ENCODE assay signal across 10 cellular contexts in genomic region chr17:30821751-30822723, GRCh38. TPM values are rescaled to one million over a fixed set of nuclear protein-coding genes. Genes with fewer than 3 reads are reported as not detected.
DNase-seq lines count a peak whose midpoint lies in the region; ATAC-seq and TF ChIP-seq lines count a peak whose summit lies in the region.
"Had no signal": no experiment of that assay in that cellular context is flagged by ENCODE, and none has a peak within 500 bp of the region (broad histone marks: within the 10 kb centered on the region; RNA-seq: fewer than 3 reads in every experiment).

No MANE protein-coding gene starts in this region.

- peaks cover 9% of the 10 kb centered on the region; the same call in 1 of the 2 replicates for H4K20me1 ChIP-seq in DND-41 (ENCODE audit: insufficient read depth, low read length)
- no peaks in the 10 kb centered on the region for H4K20me1 ChIP-seq in KMS-11 (ENCODE audit: insufficient read depth)

- H3K4me3 ChIP-seq in DND-41 (ENCODE audit: low read depth in 1 of 2, low read length in 2 of 2) (peak overlapping the region in 1 of 2 experiments; percentile 87; a peak in 1 of 4 replicates), KMS-11 (IDR thresholded peaks at IDR 0.05; ENCODE audit: insufficient read depth, low read depth, low read length) (no peak overlapping the region)

- H3K4me2 ChIP-seq in DND-41 (ENCODE audit: insufficient read depth, low read length) (peak overlapping the region; percentile 79), KMS-11 (peak overlapping the region; percentile 98; the same call in 1 of the 2 replicates)

- 0 out of 2 replicates have a peak overlapping the region, but pooled peaks have one; percentile 10 for H3K27ac ChIP-seq in DND-41 (ENCODE audit: low read length)
- no peak overlapping the region for H3K27ac ChIP-seq in KMS-11

- H3K79me2 ChIP-seq in DND-41 (ENCODE audit: insufficient read depth, low read length) (peaks cover 74% of the 10 kb centered on the region), KMS-11 (ENCODE audit: insufficient read depth, low read depth) (peaks cover 52% of the 10 kb centered on the region)

- DNase-seq in DND-41: no peak
- DNase-seq in activated naive CD8-positive, alpha-beta T cell treated with anti-CD3 and anti-CD28 coated beads, Interleukin-2, amount 50 U/mL, for 24 hours: no peak
- DNase-seq in nephron progenitor cell: no peak
- no peak for DNase-seq in HT-29 (ENCODE audit: low spot score)
- DNase-seq in NCI-H2029 treated with DMSO at 0.1 percent for 48 hours (lab: John Stamatoyannopoulos, UW): no peak
- no peak for DNase-seq in cortex of kidney (lab: John Stamatoyannopoulos, UW)
- DNase-seq in NCI-H1092 (lab: John Stamatoyannopoulos, UW): no peak
- DNase-seq: kidney, NCI-H1436 had no signal

- H3K9me3 Mint-ChIP-seq in activated naive CD8-positive, alpha-beta T cell treated with anti-CD3 and anti-CD28 coated beads, Interleukin-2, amount 50 U/mL, for 24 hours: no peaks in the 10 kb centered on the region
- H3K9me3 Mint-ChIP-seq in nephron progenitor cell: no peaks in the 10 kb centered on the region

- H2AFZ ChIP-seq in DND-41 (ENCODE audit: low read depth, low read length) (no peak overlapping the region), KMS-11 (ENCODE audit: low read depth) (no peak overlapping the region)

- H3K36me3 ChIP-seq in DND-41 (ENCODE audit: insufficient read depth, low read length) (peaks cover 7% of the 10 kb centered on the region; the same call in 1 of the 2 replicates), KMS-11 (ENCODE audit: insufficient read depth) (no peaks in the 10 kb centered on the region)

- peaks cover 58% of the 10 kb centered on the region for H3K4me1 Mint-ChIP-seq in activated naive CD8-positive, alpha-beta T cell treated with anti-CD3 and anti-CD28 coated beads, Interleukin-2, amount 50 U/mL, for 24 hours
- peaks cover 25% of the 10 kb centered on the region for H3K4me1 Mint-ChIP-seq in nephron progenitor cell

- no peak for TF ChIP-seq CTCF in DND-41 (IDR thresholded peaks at IDR 0.05; ENCODE audit: borderline replicate concordance, extremely low read depth, low read length, poor library complexity, severe bottlenecking)
- TF ChIP-seq CTCF in KMS-11 (conservative IDR thresholded peaks at IDR 0.05; ENCODE audit: low read depth, low read length): no peak
- no peak for TF ChIP-seq CTCF in nephron progenitor cell (IDR thresholded peaks at IDR 0.05)

- peaks cover 65% of the 10 kb centered on the region for H3K4me1 ChIP-seq in DND-41 (ENCODE audit: insufficient read depth, low read length)
- H3K4me1 ChIP-seq in KMS-11 (ENCODE audit: low read depth, poor library complexity, severe bottlenecking): peaks cover 28% of the 10 kb centered on the region

- peaks cover 15% of the 10 kb centered on the region for H3K36me3 Mint-ChIP-seq in activated naive CD8-positive, alpha-beta T cell treated with anti-CD3 and anti-CD28 coated beads, Interleukin-2, amount 50 U/mL, for 24 hours (ENCODE audit: low read depth)
- H3K36me3 Mint-ChIP-seq in nephron progenitor cell (ENCODE audit: low read depth): peaks cover 12% of the 10 kb centered on the region

- H3K27me3 ChIP-seq in DND-41 (ENCODE audit: insufficient read depth, low read length, poor library complexity): no peaks in the 10 kb centered on the region
- no peaks in the 10 kb centered on the region for H3K27me3 ChIP-seq in KMS-11 (ENCODE audit: insufficient read depth, low read depth)

- no peaks in the 10 kb centered on the region for H3K27me3 Mint-ChIP-seq in activated naive CD8-positive, alpha-beta T cell treated with anti-CD3 and anti-CD28 coated beads, Interleukin-2, amount 50 U/mL, for 24 hours
- H3K27me3 Mint-ChIP-seq in nephron progenitor cell (ENCODE audit: low read depth, poor library complexity): no peaks in the 10 kb centered on the region

- no peaks in the 10 kb centered on the region for H3K9me3 ChIP-seq in DND-41 (ENCODE audit: insufficient read depth, low read length, severe bottlenecking)

- peak overlapping the region; percentile 80 for H3K27ac Mint-ChIP-seq in activated naive CD8-positive, alpha-beta T cell treated with anti-CD3 and anti-CD28 coated beads, Interleukin-2, amount 50 U/mL, for 24 hours
- H3K27ac Mint-ChIP-seq in nephron progenitor cell: no peak overlapping the region

- peak overlapping the region; percentile 90 for H3K9ac ChIP-seq in DND-41 (ENCODE audit: low read depth, low read length)
- H3K9ac ChIP-seq in KMS-11: no peak overlapping the region

- peak overlapping the region; percentile 89 for H3K4me3 Mint-ChIP-seq in activated naive CD8-positive, alpha-beta T cell treated with anti-CD3 and anti-CD28 coated beads, Interleukin-2, amount 50 U/mL, for 24 hours
- peak overlapping the region; percentile 59 for H3K4me3 Mint-ChIP-seq in nephron progenitor cell

- ATAC-seq in DND-41 (ENCODE audit: insufficient read depth, low read depth): no peak
- peak; percentile 2 for ATAC-seq in activated naive CD8-positive, alpha-beta T cell treated with anti-CD3 and anti-CD28 coated beads, Interleukin-2, amount 50 U/mL, for 24 hours

RNA-seq across cellular contexts. Expression of gene CRLF3, which starts 2.5 kb away (rescaled TPM):
- 6.8 and 6.9 TPM in 2 replicates for total RNA-seq in HT-29 (2014; rRNA removed; shearing (Covaris generic))

RNA-seq across cellular contexts. Expression of gene ATAD5, which starts 9.7 kb away (rescaled TPM):
- 3.5 and 3.6 TPM in 2 replicates for total RNA-seq in HT-29 (2014; rRNA removed; shearing (Covaris generic))
